8 cellular contexts compared by ENCODE assay signal in the genomic region with DNA sequence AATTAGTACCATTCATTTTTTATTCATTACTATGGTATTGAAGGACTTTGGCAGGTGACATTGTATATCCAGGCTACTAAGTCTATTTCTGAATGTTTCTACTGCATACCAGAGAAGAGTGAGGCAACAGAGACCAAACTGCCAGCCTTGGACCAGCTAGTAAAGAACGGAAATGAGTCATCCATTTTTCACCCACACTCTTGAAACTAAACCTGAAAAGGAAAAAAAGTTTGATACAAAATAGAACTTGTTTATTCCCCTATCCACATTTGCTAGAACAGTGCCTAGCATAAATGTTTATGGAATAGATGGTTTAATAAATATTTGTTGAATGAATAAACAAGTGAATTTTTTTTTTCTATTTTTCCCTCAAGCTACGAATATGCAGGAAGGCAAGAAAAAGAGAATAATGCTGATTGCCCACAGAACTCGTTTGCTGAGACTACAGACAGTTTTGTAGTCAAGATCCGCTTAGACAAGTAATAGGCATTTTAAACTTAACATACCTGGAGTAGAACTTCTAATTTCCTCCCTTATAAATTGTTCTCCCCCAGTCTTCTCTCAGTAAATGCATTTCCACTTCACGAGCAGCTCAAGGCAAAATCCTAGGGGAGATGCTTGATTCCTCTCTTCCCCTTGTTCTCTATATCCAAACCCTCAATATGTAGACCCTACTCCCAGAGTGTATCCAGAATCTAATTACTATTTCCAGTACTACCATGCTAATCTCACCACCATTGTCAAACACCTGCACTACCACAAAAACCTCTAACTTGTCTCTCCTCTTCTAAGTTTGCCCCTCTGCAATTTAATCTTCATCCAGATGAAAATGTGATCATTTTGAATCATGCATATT.
DNase-seq lines count a peak whose midpoint lies in the region; ATAC-seq and TF ChIP-seq lines count a peak whose summit lies in the region.

No MANE protein-coding gene starts in this region.

- peak; percentile 76 for ATAC-seq in CD8-positive, alpha-beta T cell
- ATAC-seq in GM19467 (IDR thresholded peaks at IDR 0.05; ENCODE audit: unreplicated experiment) (peak; percentile 75), HG03521 (IDR thresholded peaks at IDR 0.05; ENCODE audit: unreplicated experiment) (peak; percentile 78)

- peaks cover 28% of the 10 kb centered on the region for H3K4me1 ChIP-seq in CD8-positive, alpha-beta T cell (ENCODE audit: insufficient read depth, low read length)

- peak; percentile 0 to 58 (median 27) for DNase-seq in CD8-positive, alpha-beta T cell
- DNase-seq in T-helper 2 cell treated with Interferon-gamma antibody and Interleukin-4, amounts not matched to agents 5 μg/mL and 100 μg/mL, for 36 hours (ENCODE audit: low spot score), result peak; percentile 49
- DNase-seq in dedifferentiated amniotic fluid mesenchymal stem cell (ENCODE audit: extremely low spot score) (peak; percentile 93), non-pigmented ciliary epithelial cell (ENCODE audit: low read depth) (peak; percentile 65), NCI-H524 (lab: John Stamatoyannopoulos, UW) (no peak), GM10266 (ENCODE audit: extremely low spot score) (no peak)

- no peaks in the 10 kb centered on the region for H3K36me3 ChIP-seq in CD8-positive, alpha-beta T cell (ENCODE audit: insufficient read depth, low read length)

- CTCF ChIA-PET in CD8-positive, alpha-beta T cell (lab: Charles Lee), result no interaction called here

- TF ChIP-seq CTCF in CD8-positive, alpha-beta T cell (IDR thresholded peaks at IDR 0.05), result no peak
- no peak for TF ChIP-seq CTCF in GM10266 (IDR thresholded peaks at IDR 0.05; ENCODE audit: control insufficient read depth, insufficient read depth, low read depth, missing control alignments)

- no peaks in the 10 kb centered on the region for H3K9me3 Mint-ChIP-seq in CD8-positive, alpha-beta T cell
- H3K9me3 Mint-ChIP-seq in T-helper 2 cell treated with Interferon-gamma antibody and Interleukin-4, amounts not matched to agents 5 μg/mL and 100 μg/mL, for 36 hours, result peaks cover 3% of the 10 kb centered on the region

- H3K27ac Mint-ChIP-seq in CD8-positive, alpha-beta T cell, result peak overlapping the region; percentile 78
- H3K27ac Mint-ChIP-seq in T-helper 2 cell treated with Interferon-gamma antibody and Interleukin-4, amounts not matched to agents 5 μg/mL and 100 μg/mL, for 36 hours, result peak overlapping the region; percentile 84

- intact Hi-C loops in CD8-positive, alpha-beta T cell (cut with DNase I, micrococcal nuclease), result loop anchor here in 1 of 2 experiments (1.0 to 5.0 kb wide), 3 partner anchors 40 to 291 kb away; partner anchors contain the start of genes CCNH and RASA1

- no peak overlapping the region for H3K4me3 ChIP-seq in CD8-positive, alpha-beta T cell (ENCODE audit: low read depth, low read length)

- peak overlapping the region; percentile 2 for H3K27ac ChIP-seq in CD8-positive, alpha-beta T cell (ENCODE audit: low read depth, low read length)

- no peaks in the 10 kb centered on the region for H3K36me3 Mint-ChIP-seq in CD8-positive, alpha-beta T cell
- H3K36me3 Mint-ChIP-seq in T-helper 2 cell treated with Interferon-gamma antibody and Interleukin-4, amounts not matched to agents 5 μg/mL and 100 μg/mL, for 36 hours (ENCODE audit: low read depth), result no peaks in the 10 kb centered on the region

- POLR2A ChIA-PET in CD8-positive, alpha-beta T cell (lab: Charles Lee), result no interaction called here

- H3K27me3 Mint-ChIP-seq in CD8-positive, alpha-beta T cell (ENCODE audit: low read depth), result no peaks in the 10 kb centered on the region
- H3K27me3 Mint-ChIP-seq in T-helper 2 cell treated with Interferon-gamma antibody and Interleukin-4, amounts not matched to agents 5 μg/mL and 100 μg/mL, for 36 hours (ENCODE audit: low read depth), result no peaks in the 10 kb centered on the region

- no peaks in the 10 kb centered on the region for H3K9me3 ChIP-seq in CD8-positive, alpha-beta T cell (ENCODE audit: low read length)

- peaks cover 44% of the 10 kb centered on the region for H3K4me1 Mint-ChIP-seq in CD8-positive, alpha-beta T cell (ENCODE audit: low read depth)
- peaks cover 57% of the 10 kb centered on the region for H3K4me1 Mint-ChIP-seq in T-helper 2 cell treated with Interferon-gamma antibody and Interleukin-4, amounts not matched to agents 5 μg/mL and 100 μg/mL, for 36 hours (ENCODE audit: low read depth)

- peak overlapping the region; percentile 38 for H3K4me3 Mint-ChIP-seq in CD8-positive, alpha-beta T cell
- peak overlapping the region; percentile 60 for H3K4me3 Mint-ChIP-seq in T-helper 2 cell treated with Interferon-gamma antibody and Interleukin-4, amounts not matched to agents 5 μg/mL and 100 μg/mL, for 36 hours

- H3K27me3 ChIP-seq in CD8-positive, alpha-beta T cell (ENCODE audit: insufficient read depth, low read length), result no peaks in the 10 kb centered on the region

Comparison
In these comparisons a context has a peak if more than half of its experiments do, and no peak if none do; other contexts are left out.
1. DNase-seq: peak in CD8-positive, alpha-beta T cell (7 of 7), T-helper 2 cell treated with Interferon-gamma antibody and Interleukin-4, amounts not matched to agents 5 μg/mL and 100 μg/mL, for 36 hours (single experiment), dedifferentiated amniotic fluid mesenchymal stem cell (single experiment) and non-pigmented ciliary epithelial cell (single experiment); none in NCI-H524 (0 of 2) and GM10266 (single experiment).
2. Peak in every context shown above with its lines, with median percentiles within 50 percentile points of each other: ATAC-seq.